8 cellular contexts compared by ENCODE assay signal in the genomic region with DNA sequence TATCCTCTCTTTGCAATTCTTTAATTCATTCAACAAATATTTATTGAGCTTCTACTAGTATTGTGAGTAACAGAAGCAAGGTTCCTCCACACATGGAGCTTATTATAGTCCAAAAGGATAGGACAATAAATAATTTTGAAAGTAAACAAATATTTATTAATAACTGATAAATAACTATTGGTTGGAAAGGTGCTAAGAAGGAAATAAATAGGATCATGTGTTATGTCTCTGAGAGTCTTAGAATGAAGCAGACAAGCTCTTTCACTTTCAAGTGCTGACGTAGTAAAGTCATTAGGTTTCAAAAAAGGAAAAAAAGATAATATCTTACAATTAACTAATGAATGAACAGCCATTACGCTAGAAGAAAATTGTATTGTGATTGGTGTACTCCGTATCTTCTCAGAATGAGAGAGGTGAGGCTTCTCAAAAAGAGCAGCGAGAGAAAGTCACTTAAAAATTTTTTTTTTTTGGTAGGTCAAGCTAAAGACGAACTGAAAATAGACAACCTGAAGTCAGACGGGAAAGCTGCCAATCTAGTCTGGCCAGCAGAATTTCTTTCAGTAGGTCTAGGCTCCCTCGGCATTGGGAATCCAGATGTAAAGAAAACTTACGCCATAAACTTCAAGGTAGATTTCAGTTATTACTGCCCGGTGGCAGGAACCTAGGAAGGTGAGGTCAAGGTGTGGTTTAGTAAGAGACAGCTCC. TPM values are rescaled to one million over a fixed set of nuclear protein-coding genes. Genes with fewer than 3 reads are reported as not detected.
DNase-seq lines count a peak whose midpoint lies in the region; ATAC-seq and TF ChIP-seq lines count a peak whose summit lies in the region.

No MANE protein-coding gene starts in this region.

- peaks cover 1 to 36% (median 26%) of the 10 kb centered on the region in 4 donors for H3K4me1 ChIP-seq in liver (ENCODE audit: control insufficient read depth in 4 of 4, insufficient read depth in 4 of 4, low read length in 3 of 4)
- peaks cover 5% of the 10 kb centered on the region for H3K4me1 ChIP-seq in urinary bladder (ENCODE audit: insufficient read depth)

- H3K36me3 ChIP-seq in liver (ENCODE audit: control insufficient read depth in 4 of 4, insufficient read depth in 3 of 4, low read depth in 1 of 4, low read length in 3 of 4) (no peaks in the 10 kb centered on the region), urinary bladder (ENCODE audit: insufficient read depth) (no peaks in the 10 kb centered on the region)

- TF ChIP-seq RAD21 in liver (IDR thresholded peaks at IDR 0.05), result no peak

- no peaks in the 10 kb centered on the region for H3K9me3 ChIP-seq in liver (ENCODE audit: control insufficient read depth in 4 of 4, low read length in 3 of 4)

- H3K4me3 ChIP-seq in liver (ENCODE audit: low read depth in 1 of 3, low read length in 3 of 3) (peak overlapping the region; percentile 86 to 93 (median 93)), urinary bladder (ENCODE audit: low read depth, low read length) (peak overlapping the region; percentile 84)

- DNase-seq in GM10266 (ENCODE audit: extremely low spot score) (peak; percentile 20), SW 1271 (lab: John Stamatoyannopoulos, UW) (no peak), NCI-H2171 treated with DMSO at 0.1 percent for 48 hours (lab: John Stamatoyannopoulos, UW) (no peak), GM03348 (ENCODE audit: low spot score) (no peak)

- H3K27me3 ChIP-seq in liver (ENCODE audit: control insufficient read depth in 4 of 4, insufficient read depth in 4 of 4, low read length in 3 of 4), result no peaks in the 10 kb centered on the region

- H3K27ac ChIP-seq in adipose tissue (ENCODE audit: low read depth, low read length) (peak overlapping the region; percentile 11), liver (ENCODE audit: low read depth in 1 of 2, low read length in 2 of 2) (peak overlapping the region; percentile 91 to 92), urinary bladder (ENCODE audit: low read depth) (peak overlapping the region; percentile 93)

- 8 to 16% (median 11%) methylated on average over 9 of the region's 9 CpGs for WGBS in adipose tissue, 3 donors
- WGBS in liver, result 13% methylated on average over 9 of the region's 9 CpGs
- WGBS in urinary bladder, result 20% methylated on average over 9 of the region's 9 CpGs

- peak overlapping the region; percentile 79 to 96 for H3K9ac ChIP-seq in liver (ENCODE audit: low read depth in 1 of 2, low read length in 2 of 2)

- ATAC-seq in HG03135 (IDR thresholded peaks at IDR 0.05; ENCODE audit: unreplicated experiment), result peak; percentile 0

- no peak for TF ChIP-seq CTCF in GM10266 (IDR thresholded peaks at IDR 0.05; ENCODE audit: control insufficient read depth, insufficient read depth, low read depth, missing control alignments)
- TF ChIP-seq CTCF in liver (IDR thresholded peaks at IDR 0.05; ENCODE audit: low read depth, low read length, missing input control), result no peak

TF ChIP-seq in liver, 16 proteins besides CTCF, POLR2A, EP300 and RAD21:
- no peak for TF ChIP-seq EGR1 (IDR thresholded peaks at IDR 0.05; ENCODE audit: low read depth in 2 of 2)
- TF ChIP-seq, protein P1, sequence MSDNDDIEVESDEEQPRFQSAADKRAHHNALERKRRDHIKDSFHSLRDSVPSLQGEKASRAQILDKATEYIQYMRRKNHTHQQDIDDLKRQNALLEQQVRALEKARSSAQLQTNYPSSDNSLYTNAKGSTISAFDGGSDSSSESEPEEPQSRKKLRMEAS (IDR thresholded peaks at IDR 0.05), result no peak
- no peak for TF ChIP-seq FOXA1 (IDR thresholded peaks at IDR 0.05)
- no peak for TF ChIP-seq TAF1 (conservative IDR thresholded peaks at IDR 0.05)
- TF ChIP-seq SP1 (IDR thresholded peaks at IDR 0.05), result no peak
- TF ChIP-seq, protein P2, sequence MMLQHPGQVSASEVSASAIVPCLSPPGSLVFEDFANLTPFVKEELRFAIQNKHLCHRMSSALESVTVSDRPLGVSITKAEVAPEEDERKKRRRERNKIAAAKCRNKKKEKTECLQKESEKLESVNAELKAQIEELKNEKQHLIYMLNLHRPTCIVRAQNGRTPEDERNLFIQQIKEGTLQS (IDR thresholded peaks at IDR 0.05), result no peak
- no peak for TF ChIP-seq YY1 (IDR thresholded peaks at IDR 0.05)
- TF ChIP-seq JUND (IDR thresholded peaks at IDR 0.05), result no peak
- TF ChIP-seq FOXA2 (IDR thresholded peaks at IDR 0.05), result no peak
- no peak for TF ChIP-seq RXRA (IDR thresholded peaks at IDR 0.05)

RNA-seq across cellular contexts. Expression of a gene that starts 0.6 kb away (rescaled TPM):
- 1 to 10 TPM; 5.5 to 9.5 (median 6.0) TPM for polyA plus RNA-seq in adipose tissue
- total RNA-seq in liver, result 10 to 100 TPM; 18.2 to 19.5 TPM
- polyA plus RNA-seq in liver, result 1 to 10 TPM; 3.5 to 4.4 TPM
- 69.4 TPM for total RNA-seq in urinary bladder
- 12.1 TPM for polyA plus RNA-seq in urinary bladder

RNA-seq across cellular contexts. Expression of a gene that starts 47.7 kb away (rescaled TPM):
- polyA plus RNA-seq in adipose tissue, result 1 to 10 TPM in 1 of 3 donors, under 1 TPM in 2; 0.15 to 1.0 (median 0.23) TPM
- not detected for total RNA-seq in liver
- polyA plus RNA-seq in liver, result not detected
- total RNA-seq in urinary bladder, result 2.9 TPM
- 1.9 TPM for polyA plus RNA-seq in urinary bladder

Comparison
In these comparisons a context has a peak if more than half of its experiments do, and no peak if none do; other contexts are left out.
1. H3K27ac ChIP-seq: peak in every context shown above with its lines; median percentile 93 in urinary bladder; 92 in liver; 11 in adipose tissue.